Comparison of ENCODE assay signal across 8 cellular contexts in the genomic region with DNA sequence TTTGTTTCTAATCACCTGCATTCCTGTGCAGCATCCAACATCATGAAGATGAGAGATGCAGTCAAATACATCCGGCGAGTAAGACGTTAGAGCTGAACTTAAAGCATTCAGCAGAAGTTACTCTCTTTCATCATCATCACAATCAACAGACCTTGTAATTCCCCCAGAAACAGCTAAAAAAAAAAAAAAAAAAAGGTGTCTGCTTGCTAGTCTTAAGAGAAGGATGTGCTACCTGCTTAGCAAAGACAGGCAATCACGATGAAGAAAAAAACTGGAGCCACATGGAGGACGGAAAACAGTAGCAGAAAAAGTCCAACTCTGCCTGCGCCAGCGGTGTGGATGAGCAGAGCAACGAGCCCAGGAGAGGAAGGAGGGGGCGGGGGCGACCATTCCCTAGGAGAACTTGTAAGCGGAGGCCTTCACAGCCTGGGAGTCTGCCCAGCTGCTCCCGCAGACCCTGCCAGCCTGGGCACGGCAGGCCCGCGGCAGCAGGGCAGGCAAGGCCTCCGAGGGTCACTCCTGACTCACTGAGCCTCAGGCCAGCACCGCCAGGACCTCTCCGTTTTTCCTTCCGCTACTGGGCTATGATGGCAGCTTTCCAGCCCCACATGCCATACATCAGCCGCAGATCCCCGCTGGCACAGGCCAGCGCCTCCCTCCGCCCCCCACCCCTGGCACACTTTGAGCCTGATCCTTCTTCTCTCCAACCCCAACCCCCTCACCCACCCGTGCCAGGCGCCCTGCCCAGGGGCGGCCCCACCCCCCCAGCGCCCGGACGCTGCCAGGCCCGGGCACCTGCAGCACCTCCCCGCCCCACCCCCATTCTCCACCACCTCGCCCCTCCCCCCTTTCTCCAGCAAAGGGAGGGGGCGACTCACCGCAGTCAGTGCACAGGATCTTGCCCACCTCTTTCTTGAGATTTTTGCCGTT. TPM values are rescaled to one million over a fixed set of nuclear protein-coding genes. Genes with fewer than 3 reads are reported as not detected.
DNase-seq lines count a peak whose midpoint lies in the region; ATAC-seq and TF ChIP-seq lines count a peak whose summit lies in the region.

No MANE protein-coding gene starts in this region.

- H3K36me3 ChIP-seq in naive thymus-derived CD4-positive, alpha-beta T cell (ENCODE audit: control insufficient read depth in 2 of 3, insufficient read depth in 3 of 3, low read length in 3 of 3) = no peaks in the 10 kb centered on the region

- DNase-seq in COLO829 (ENCODE audit: low spot score) = peak; percentile 62
- peak; percentile 42 for DNase-seq in HK-2 (ENCODE audit: unreplicated experiment)
- DNase-seq in WTC11 (ENCODE audit: low spot score) = peak; percentile 39
- DNase-seq in fibroblast of the aortic adventitia (ENCODE audit: low read depth) = peak; percentile 48
- DNase-seq in naive thymus-derived CD4-positive, alpha-beta T cell = peak in 2 of 9 donors; percentile 9

- intact Hi-C loops in naive thymus-derived CD4-positive, alpha-beta T cell (cut with micrococcal nuclease) = loop anchor here in 1 of 2 donors (2.0 kb wide), 1 partner anchor 73 kb away; no protein-coding TSS in a partner anchor

- ATAC-seq in WTC11 = no peak; the same call in 1 of the 2 replicates
- no peak for ATAC-seq in naive thymus-derived CD4-positive, alpha-beta T cell
- ATAC-seq in HG03039 (IDR thresholded peaks at IDR 0.05; ENCODE audit: unreplicated experiment) = no peak
- no peak for ATAC-seq in HG02870 (IDR thresholded peaks at IDR 0.05; ENCODE audit: unreplicated experiment)
- no peak for ATAC-seq in HG03469 (IDR thresholded peaks at IDR 0.05; ENCODE audit: unreplicated experiment)

- peak overlapping the region; percentile 65 for H3K4me3 Mint-ChIP-seq in WTC11
- peak overlapping the region; percentile 71 to 91 (median 82) for H3K4me3 Mint-ChIP-seq in naive thymus-derived CD4-positive, alpha-beta T cell

- H3K27ac ChIP-seq in naive thymus-derived CD4-positive, alpha-beta T cell (ENCODE audit: low read depth, low read length) = no peak overlapping the region

- no peaks in the 10 kb centered on the region for H3K9me3 Mint-ChIP-seq in WTC11
- no peaks in the 10 kb centered on the region for H3K9me3 Mint-ChIP-seq in naive thymus-derived CD4-positive, alpha-beta T cell

- H3K4me1 ChIP-seq in naive thymus-derived CD4-positive, alpha-beta T cell (ENCODE audit: control insufficient read depth in 2 of 2, insufficient read depth in 2 of 2, low read length in 2 of 2) = peaks cover 3 to 6% of the 10 kb centered on the region in 2 donors

- no peak for TF ChIP-seq CTCF in WTC11 (IDR thresholded peaks at IDR 0.05)
- TF ChIP-seq CTCF in fibroblast of the aortic adventitia (IDR thresholded peaks at IDR 0.05; ENCODE audit: insufficient read depth, low read length) = no peak

- H3K4me3 ChIP-seq in fibroblast of the aortic adventitia (ENCODE audit: low read depth, low read length) = peak overlapping the region; percentile 69
- H3K4me3 ChIP-seq in naive thymus-derived CD4-positive, alpha-beta T cell (ENCODE audit: low read length) = peak overlapping the region; percentile 55

- H3K27ac Mint-ChIP-seq in WTC11 = no peak overlapping the region
- peak overlapping the region in 2 of 9 donors; percentile 28 to 81 for H3K27ac Mint-ChIP-seq in naive thymus-derived CD4-positive, alpha-beta T cell

- no peaks in the 10 kb centered on the region for H3K36me3 Mint-ChIP-seq in WTC11
- H3K36me3 Mint-ChIP-seq in naive thymus-derived CD4-positive, alpha-beta T cell = peaks cover 0 to 4% (median 0%) of the 10 kb centered on the region in 5 donors

- no peaks in the 10 kb centered on the region for H3K9me3 ChIP-seq in naive thymus-derived CD4-positive, alpha-beta T cell (ENCODE audit: control insufficient read depth in 2 of 3, low read length in 3 of 3)

- POLR2A ChIA-PET in WTC11 (lab: Charles Lee) = interaction anchor here (0.5 to 0.7 kb wide), 4 partner anchors 13 to 258 kb away, joined by 3 to 5 read pairs (median 4); partner anchors contain the start of gene PURA
- POLR2A ChIA-PET in naive thymus-derived CD4-positive, alpha-beta T cell (lab: Charles Lee) = no interaction called here

- H3K27me3 Mint-ChIP-seq in WTC11 (ENCODE audit: low read depth) = peaks cover 89% of the 10 kb centered on the region
- peaks cover 68 to 81% (median 69%) of the 10 kb centered on the region in 5 donors for H3K27me3 Mint-ChIP-seq in naive thymus-derived CD4-positive, alpha-beta T cell

- H3K4me1 Mint-ChIP-seq in WTC11 = peaks cover 28% of the 10 kb centered on the region
- peaks cover 12 to 30% (median 22%) of the 10 kb centered on the region in 7 donors for H3K4me1 Mint-ChIP-seq in naive thymus-derived CD4-positive, alpha-beta T cell

- peaks cover 0 to 24% of the 10 kb centered on the region in 2 donors for H3K27me3 ChIP-seq in naive thymus-derived CD4-positive, alpha-beta T cell (ENCODE audit: control insufficient read depth in 2 of 2, insufficient read depth in 2 of 2, low read length in 2 of 2)

- CTCF ChIA-PET in WTC11 (lab: Charles Lee) = interaction anchor here (0.5 to 3.3 kb wide), 8 partner anchors 12 to 414 kb away, joined by 3 to 25 read pairs (median 4); partner anchors contain the start of gene PURA
- CTCF ChIA-PET in naive thymus-derived CD4-positive, alpha-beta T cell (lab: Charles Lee) = no interaction called here

TF ChIP-seq in WTC11, 78 proteins besides CTCF, POLR2A, EP300 and RAD21:
- no peak for TF ChIP-seq GRHL2 (CRISPR knock-in tag; IDR thresholded peaks at IDR 0.05; ENCODE audit: insufficient replicate concordance, severe bottlenecking)
- TF ChIP-seq SMAD4 (CRISPR knock-in tag; IDR thresholded peaks at IDR 0.05) = no peak
- TF ChIP-seq NR3C1 (CRISPR knock-in tag; conservative IDR thresholded peaks at IDR 0.05; ENCODE audit: low read depth) = no peak
- TF ChIP-seq ZNF138 (CRISPR knock-in tag; conservative IDR thresholded peaks at IDR 0.05) = no peak
- no peak for TF ChIP-seq ZNF532 (CRISPR knock-in tag; IDR thresholded peaks at IDR 0.05; ENCODE audit: borderline replicate concordance)
- TF ChIP-seq ELF4 (CRISPR knock-in tag; IDR thresholded peaks at IDR 0.05; ENCODE audit: low read depth) = no peak

RNA-seq across cellular contexts. Expression of gene NRG2, which starts 1.3 kb away (rescaled TPM):
- total RNA-seq in WTC11 (2021) = 0.44 to 0.73 TPM (median 0.46 TPM) in 3 replicates
- 0.36 TPM in 1 of 2 replicates, not detected in the other for total RNA-seq in fibroblast of the aortic adventitia (ENCODE audit: low replicate concordance)
- under 1 TPM in 3 of 5 experiments, not detected in 2; 0.11 to 0.22 (median 0.13) TPM for total RNA-seq in naive thymus-derived CD4-positive, alpha-beta T cell
- under 1 TPM in 1 of 2 donors, not detected in 1; 0.05 TPM for polyA plus RNA-seq in naive thymus-derived CD4-positive, alpha-beta T cell
